In the genomic region with DNA sequence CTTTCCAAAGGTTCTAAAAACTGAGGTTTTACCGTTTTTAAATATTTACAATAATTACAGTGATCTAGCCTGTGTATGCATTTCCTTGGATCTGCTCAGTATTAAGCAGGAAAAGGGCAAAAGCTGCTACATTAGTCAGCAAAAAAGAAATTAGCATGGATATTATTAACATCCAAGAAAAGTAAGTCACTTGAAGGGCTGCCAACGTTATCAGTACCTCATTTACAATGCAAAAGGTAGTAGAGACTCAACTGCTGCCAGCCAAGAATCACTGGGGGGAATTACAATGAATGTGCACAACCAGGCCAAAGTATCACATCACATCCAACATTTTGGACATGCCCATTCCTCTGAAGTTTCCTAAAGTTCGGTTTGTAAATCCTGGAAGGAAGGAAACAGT, we compare ENCODE assay signal across 8 cellular contexts. TPM values are rescaled to one million over a fixed set of nuclear protein-coding genes. Genes with fewer than 3 reads are reported as not detected.
A peak's percentile ranks its signal among the peaks of the same experiment; 100 is the strongest.
DNase-seq lines count a peak whose midpoint lies in the region; ATAC-seq and TF ChIP-seq lines count a peak whose summit lies in the region.

No MANE protein-coding gene starts in this region.

- no peaks in the 10 kb centered on the region for H3K9me3 Mint-ChIP-seq in Calu3 (ENCODE audit: low read depth, unreplicated experiment)

- H3K4me2 ChIP-seq in parathyroid adenoma (ENCODE audit: low read length), result peak overlapping the region; percentile 66

- no TSS peak for BruUV-seq in Calu3 (replicated peaks; lab: Mats Ljungman, UMichigan)

- peak overlapping the region; percentile 89 for H2AFZ ChIP-seq in parathyroid adenoma

- H3K9me3 ChIP-seq in Peyer's patch (no peaks in the 10 kb centered on the region), parathyroid adenoma (ENCODE audit: control insufficient read depth, low read length) (no peaks in the 10 kb centered on the region)

- no peaks in the 10 kb centered on the region for H3K27me3 ChIP-seq in Peyer's patch
- H3K27me3 ChIP-seq in parathyroid adenoma (ENCODE audit: control insufficient read depth, insufficient read depth, low read length), result no peaks in the 10 kb centered on the region

- H3K36me3 Mint-ChIP-seq in Calu3 (ENCODE audit: insufficient read depth, unreplicated experiment), result peaks cover 55% of the 10 kb centered on the region

- no peak for TF ChIP-seq POLR2A in Peyer's patch (IDR thresholded peaks at IDR 0.05)

- H3K27ac Mint-ChIP-seq in Calu3 (ENCODE audit: unreplicated experiment), result peak overlapping the region; percentile 85

- peaks cover 61% of the 10 kb centered on the region for H3K4me1 Mint-ChIP-seq in Calu3 (ENCODE audit: low read depth, unreplicated experiment)

- no peak for ATAC-seq in sciatic nerve

- no peaks in the 10 kb centered on the region for H3K27me3 Mint-ChIP-seq in Calu3 (ENCODE audit: unreplicated experiment)

- H3K36me3 ChIP-seq in Peyer's patch, result no peaks in the 10 kb centered on the region
- no peaks in the 10 kb centered on the region for H3K36me3 ChIP-seq in parathyroid adenoma (ENCODE audit: control insufficient read depth, insufficient read depth, low read length)

- H3K9ac ChIP-seq in parathyroid adenoma, result no peak overlapping the region

- peak overlapping the region; percentile 98 for H3K4me3 Mint-ChIP-seq in Calu3 (ENCODE audit: low read depth, unreplicated experiment)

- CTCF ChIA-PET in Calu3 (lab: Charles Lee), result no interaction called here

- H3K27ac ChIP-seq in Peyer's patch (peak overlapping the region; percentile 80 to 97 (median 92)), parathyroid adenoma (peak overlapping the region; percentile 80)

- DNase-seq in Calu3 (no peak), Peyer's patch (no peak), fibroblast of peridontal ligament (ENCODE audit: extremely low read depth) (peak; percentile 39), sciatic nerve (ENCODE audit: low spot score) (no peak), occipital lobe (lab: John Stamatoyannopoulos, UW) (no peak), GM19238 (ENCODE audit: insufficient read length, low spot score) (no peak)
- no peak for DNase-seq in activated CD4-positive, alpha-beta T cell treated with anti-CD3 and anti-CD28 coated beads, Interleukin-2, amount 50 U/mL, for 1 hour

- TF ChIP-seq CTCF in Calu3 (IDR thresholded peaks at IDR 0.05; ENCODE audit: unreplicated experiment) (no peak), Peyer's patch (IDR thresholded peaks at IDR 0.05) (no peak), parathyroid adenoma (IDR thresholded peaks at IDR 0.05) (no peak)

- H3K4me3 ChIP-seq in Peyer's patch, result peak overlapping the region in 3 of 4 donors; percentile 71 to 81 (median 81)
- H3K4me3 ChIP-seq in parathyroid adenoma (ENCODE audit: low read depth, low read length), result peak overlapping the region; percentile 72

- H3K4me1 ChIP-seq in Peyer's patch (peaks cover 0 to 64% (median 7%) of the 10 kb centered on the region in 4 donors), parathyroid adenoma (no peaks in the 10 kb centered on the region)

- intact Hi-C loops in Calu3 (cut with micrococcal nuclease; ENCODE audit: unreplicated experiment), result loop anchor here (1.0 to 5.0 kb wide), 2 partner anchors 63 to 116 kb away; no protein-coding TSS in a partner anchor
- intact Hi-C loops in sciatic nerve (cut with DNase I), result loop anchor here (10.0 kb wide), 1 partner anchor 60 kb away; no protein-coding TSS in a partner anchor

- H3K79me2 ChIP-seq in parathyroid adenoma, result peaks cover 13% of the 10 kb centered on the region

RNA-seq across cellular contexts. Expression of a gene that starts 1.9 kb away (rescaled TPM):
- total RNA-seq in Calu3 (2022) (83.4 and 140 TPM in 2 replicates), Peyer's patch (100 to 1,000 TPM in 1 of 4 donors, 10 to 100 TPM in 3; 89.9 to 116 (median 96.2) TPM), sciatic nerve (419 TPM), occipital lobe (199 TPM)
